In genomic region chr15:38461089-38461833, GRCh38 we compare ENCODE assay signal across 11 cellular contexts. TPM values are rescaled to one million over a fixed set of nuclear protein-coding genes. Genes with fewer than 3 reads are reported as not detected.
DNase-seq lines count a peak whose midpoint lies in the region; ATAC-seq, FAIRE-seq and TF ChIP-seq lines count a peak whose summit lies in the region.
"Had no signal": no experiment of that assay in that cellular context is flagged by ENCODE, and none has a peak within 500 bp of the region (broad histone marks: within the 10 kb centered on the region; RNA-seq: fewer than 3 reads in every experiment).

No MANE protein-coding gene starts in this region.

- H3K4me3 Mint-ChIP-seq in activated naive CD8-positive, alpha-beta T cell treated with anti-CD3 and anti-CD28 coated beads for 36 hours, result no peak overlapping the region

- no peak overlapping the region for H3K27ac ChIP-seq in K562 (ENCODE audit: extremely low read depth, low read depth, low read length)
- H3K27ac ChIP-seq: VCaP had no signal

- intact Hi-C loops in K562 (cut with micrococcal nuclease), result no loop called here

- peaks cover 10% of the 10 kb centered on the region for H3K36me3 Mint-ChIP-seq in activated naive CD8-positive, alpha-beta T cell treated with anti-CD3 and anti-CD28 coated beads for 36 hours

- no peak for TF ChIP-seq POLR2A in K562 (conservative IDR thresholded peaks at IDR 0.05)

- no peaks in the 10 kb centered on the region for H3K9me3 Mint-ChIP-seq in activated naive CD8-positive, alpha-beta T cell treated with anti-CD3 and anti-CD28 coated beads for 36 hours

- no peak overlapping the region for H3K4me3 ChIP-seq in K562

- peak; percentile 89 for ATAC-seq in GM19395 (IDR thresholded peaks at IDR 0.05; ENCODE audit: unreplicated experiment)
- ATAC-seq in HG03139 (IDR thresholded peaks at IDR 0.05; ENCODE audit: unreplicated experiment), result peak; percentile 65
- 0 out of 3 replicates have a peak, but pooled peaks have one; percentile 42 for ATAC-seq in K562
- no peak for ATAC-seq in HG03457 (IDR thresholded peaks at IDR 0.05; ENCODE audit: unreplicated experiment)
- ATAC-seq: HCT116 had no signal

- POLR2A ChIA-PET in K562 (lab: Yijun Ruan, JAX), result interaction anchor here (0.5 to 1.0 kb wide), 2 partner anchors 8 to 50 kb away, joined by 3 read pairs; no protein-coding TSS in a partner anchor

- H3K27me3 Mint-ChIP-seq in activated naive CD8-positive, alpha-beta T cell treated with anti-CD3 and anti-CD28 coated beads for 36 hours, result no peaks in the 10 kb centered on the region

- no peak for TF ChIP-seq RAD21 in K562 (CRISPR knock-in tag; conservative IDR thresholded peaks at IDR 0.05 in 1 of 2, IDR thresholded peaks at IDR 0.05 in 1 of 2)

- no peak for FAIRE-seq in K562 (lab: Jason Lieb, UNC)

- no peaks in the 10 kb centered on the region for H3K27me3 ChIP-seq in K562 (ENCODE audit: control insufficient read depth in 2 of 2, insufficient read depth in 2 of 2, low read length in 2 of 2)

- TF ChIP-seq EP300 in K562 (IDR thresholded peaks at IDR 0.05; ENCODE audit: low read length), result no peak

- H2AFZ ChIP-seq in K562 (ENCODE audit: low read depth, low read length), result no peak overlapping the region

- H3K79me2 ChIP-seq in K562 (ENCODE audit: control insufficient read depth, insufficient read depth, low read length), result peaks cover 80% of the 10 kb centered on the region

- CTCF ChIA-PET in K562 (lab: Yijun Ruan, JAX; ENCODE audit: low intra/inter-chr PET ratio), result no interaction called here

- H3K36me3 ChIP-seq in K562 (ENCODE audit: control insufficient read depth, insufficient read depth, low read length), result peaks cover 11% of the 10 kb centered on the region; the same call in 2 of the 3 replicates

- no peak overlapping the region for H3K4me2 ChIP-seq in K562 (ENCODE audit: insufficient read depth, low read length)

- H3K4me1 ChIP-seq in K562 (replicated peaks in 1 of 2; ENCODE audit: control insufficient read depth in 2 of 2, insufficient read depth in 2 of 2, low read length in 2 of 2), result peaks cover 0 to 3% of the 10 kb centered on the region in 2 experiments; a peak in 1 of 5 replicates

- no peaks in the 10 kb centered on the region for H3K9me3 ChIP-seq in K562 (replicated peaks; ENCODE audit: control insufficient read depth, insufficient read depth, low read depth, low read length)

- DNase-seq in CD1c-positive myeloid dendritic cell (ENCODE audit: extremely low spot score) (peak; percentile 73), K562 (ENCODE audit: extremely low read depth in 1 of 4, low spot score in 3 of 4) (peak in 1 of 4 experiments; percentile 13)
- no peak for DNase-seq in stimulated activated naive CD4-positive, alpha-beta T cell treated with Interleukin-2 at 50 U/mL for 16 hours (lab: John Stamatoyannopoulos, UW)
- DNase-seq in activated T-cell treated with anti-CD3 and anti-CD28 coated beads, Interleukin-2, amount 50 U/mL, for 1 hour, result no peak
- DNase-seq in activated naive CD8-positive, alpha-beta T cell treated with anti-CD3 and anti-CD28 coated beads for 36 hours, result no peak
- DNase-seq: NCI-H2171 had no signal

- no peaks in the 10 kb centered on the region for H3K9me1 ChIP-seq in K562 (ENCODE audit: control insufficient read depth, insufficient read depth, low read length)

- H3K27ac Mint-ChIP-seq in activated naive CD8-positive, alpha-beta T cell treated with anti-CD3 and anti-CD28 coated beads for 36 hours, result no peak overlapping the region

- WGBS in K562 (ENCODE audit: insufficient coverage, low coverage, missing lambda C conversion rate), result 59% methylated on average over 2 of the region's 2 CpGs

- peaks cover 7% of the 10 kb centered on the region; the same call in 1 of the 2 replicates for H4K20me1 ChIP-seq in K562 (replicated peaks; ENCODE audit: control insufficient read depth, insufficient read depth, low read length)

- no TSS peak for BruUV-seq in K562 (replicated peaks; lab: Mats Ljungman, UMichigan)

- peaks cover 38% of the 10 kb centered on the region for H3K4me1 Mint-ChIP-seq in activated naive CD8-positive, alpha-beta T cell treated with anti-CD3 and anti-CD28 coated beads for 36 hours

- in situ Hi-C loops in K562 (cut with MboI), result no loop called here

- no peak overlapping the region for H3K9ac ChIP-seq in K562 (ENCODE audit: insufficient read depth in 1 of 2, low read depth in 2 of 2, low read length in 2 of 2)

- TF ChIP-seq CTCF in K562 (IDR thresholded peaks at IDR 0.05 in 2 of 3, conservative IDR thresholded peaks at IDR 0.05 in 1 of 3; ENCODE audit: insufficient read depth in 2 of 3, low read depth in 1 of 3, low read length in 3 of 3), result no peak

TF ChIP-seq in K562, 482 proteins besides CTCF, POLR2A, EP300 and RAD21:
- no peak for TF ChIP-seq TRIM24 (IDR thresholded peaks at IDR 0.05)
- TF ChIP-seq MXI1 (IDR thresholded peaks at IDR 0.05; ENCODE audit: low read depth, low read length), result no peak
- TF ChIP-seq HCFC1 (IDR thresholded peaks at IDR 0.05; ENCODE audit: low read depth, low read length), result no peak
- no peak for TF ChIP-seq ZHX1 (conservative IDR thresholded peaks at IDR 0.05; ENCODE audit: low read length)
- TF ChIP-seq RBM25 (IDR thresholded peaks at IDR 0.05; ENCODE audit: low read depth, low read length, severe bottlenecking), result no peak
- TF ChIP-seq, protein P1, sequence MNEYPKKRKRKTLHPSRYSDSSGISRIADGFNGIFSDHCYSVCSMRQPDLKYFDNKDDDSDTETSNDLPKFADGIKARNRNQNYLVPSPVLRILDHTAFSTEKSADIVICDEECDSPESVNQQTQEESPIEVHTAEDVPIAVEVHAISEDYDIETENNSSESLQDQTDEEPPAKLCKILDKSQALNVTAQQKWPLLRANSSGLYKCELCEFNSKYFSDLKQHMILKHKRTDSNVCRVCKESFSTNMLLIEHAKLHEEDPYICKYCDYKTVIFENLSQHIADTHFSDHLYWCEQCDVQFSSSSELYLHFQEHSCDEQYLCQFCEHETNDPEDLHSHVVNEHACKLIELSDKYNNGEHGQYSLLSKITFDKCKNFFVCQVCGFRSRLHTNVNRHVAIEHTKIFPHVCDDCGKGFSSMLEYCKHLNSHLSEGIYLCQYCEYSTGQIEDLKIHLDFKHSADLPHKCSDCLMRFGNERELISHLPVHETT (CRISPR knock-in tag; conservative IDR thresholded peaks at IDR 0.05 in 1 of 2, IDR thresholded peaks at IDR 0.05 in 1 of 2), result no peak
- no peak for TF ChIP-seq DIDO1 (tag; IDR thresholded peaks at IDR 0.05; ENCODE audit: low read depth)
- no peak for TF ChIP-seq RBM22 (IDR thresholded peaks at IDR 0.05; ENCODE audit: low read depth, low read length, poor library complexity, severe bottlenecking)
- no peak for TF ChIP-seq BRD4 (IDR thresholded peaks at IDR 0.05)
TF ChIP-seq in K562: peak in this region for 0.

RNA-seq across cellular contexts. Expression of gene FAM98B, which starts 7.3 kb away (rescaled TPM):
- total RNA-seq in K562 (2011; cell fraction: chromatin; rRNA removed; ENCODE audit: low replicate concordance), result 8.0 and 44.2 TPM in 2 replicates
- 4.5 and 7.1 TPM in 2 replicates for total RNA-seq in K562 (2011; cell fraction: nucleolus; rRNA removed)
- 24.4 and 41.8 TPM in 2 replicates for total RNA-seq in K562 (2011; cell fraction: nucleoplasm; rRNA removed)
- total RNA-seq in K562 (2014; rRNA removed) (5.5 and 10.9 TPM in 2 replicates), K562 (2014; rRNA removed; fragmentation: Illumina TruSeq; extraction: Trizol) (9.4 and 10.0 TPM in 2 replicates), K562 (2015; rRNA removed; fragmentation: Illumina TruSeq; extraction: Trizol) (7.6 and 8.3 TPM in 2 replicates), K562 (2021) (26.2 and 29.4 TPM in 2 replicates)
- polyA plus RNA-seq in K562 (2011; rRNA removed) (35.7 and 42.0 TPM in 2 replicates), K562 (2014; fragmentation: Illumina TruSeq; extraction: Trizol) (29.5 and 34.0 TPM in 2 replicates), K562 (2014; fragmentation: Nextera tagmentation; extraction: Ambion mirVana) (1 to 10 TPM; 3.1 to 3.7 TPM), K562 (2014; rRNA removed) (20.6 and 21.4 TPM in 2 replicates)
- polyA plus RNA-seq in K562 (2011; cell fraction: cytosol; rRNA removed), result 2.1 and 5.4 TPM in 2 replicates
- 1.8 and 2.7 TPM in 2 replicates for polyA plus RNA-seq in K562 (2011; cell fraction: nucleus; rRNA removed)
- polyA plus RNA-seq in K562 (2012), result 30.5 and 33.9 TPM in 2 replicates
- polyA minus RNA-seq in K562 (2011; rRNA and poly(A)+ RNA removed), result 18.5 and 21.2 TPM in 2 replicates
- 7.5 and 8.0 TPM in 2 replicates for polyA minus RNA-seq in K562 (2011; cell fraction: cytosol; rRNA and poly(A)+ RNA removed)
- polyA minus RNA-seq in K562 (2011; cell fraction: nucleus; rRNA and poly(A)+ RNA removed), result 13.1 and 21.1 TPM in 2 replicates
- 10 to 100 TPM; 54.9 to 59.3 TPM for total RNA-seq in activated naive CD8-positive, alpha-beta T cell treated with anti-CD3 and anti-CD28 coated beads for 36 hours
